ENCODE assay signal across 2 cellular contexts in genomic region chr16:58032710-58033293, GRCh38.
TF ChIP-seq lines count a peak whose summit lies in the region.

No MANE protein-coding gene starts in this region.

TF ChIP-seq in IMR-90, 13 proteins besides CTCF, POLR2A, EP300 and RAD21:
- no peak for TF ChIP-seq MXI1 (IDR thresholded peaks at IDR 0.05; ENCODE audit: borderline replicate concordance, low read depth, low read length)
- no peak for TF ChIP-seq CHD1 (IDR thresholded peaks at IDR 0.05; ENCODE audit: low read depth, low read length)
- TF ChIP-seq NFE2L2 (IDR thresholded peaks at IDR 0.05; ENCODE audit: low read depth, low read length), result no peak
- TF ChIP-seq RFX5 (IDR thresholded peaks at IDR 0.05; ENCODE audit: low read depth, low read length), result no peak
- no peak for TF ChIP-seq CEBPB (IDR thresholded peaks at IDR 0.05; ENCODE audit: low read depth, low read length)
TF ChIP-seq in IMR-90: peak in this region for 0.

TF ChIP-seq in K562, 482 proteins besides CTCF, POLR2A, EP300 and RAD21:
- TF ChIP-seq ZNF668 (CRISPR knock-in tag; IDR thresholded peaks at IDR 0.05), result no peak
- no peak for TF ChIP-seq ZNF212 (CRISPR knock-in tag; IDR thresholded peaks at IDR 0.05)
- TF ChIP-seq SREBF2 (CRISPR knock-in tag; IDR thresholded peaks at IDR 0.05), result no peak
- no peak for TF ChIP-seq ZNF584 (CRISPR knock-in tag; IDR thresholded peaks at IDR 0.05; ENCODE audit: low read depth)
- TF ChIP-seq MXI1 (IDR thresholded peaks at IDR 0.05; ENCODE audit: low read depth, low read length), result no peak
- no peak for TF ChIP-seq NFIX (CRISPR knock-in tag; IDR thresholded peaks at IDR 0.05; ENCODE audit: low read depth)
- no peak for TF ChIP-seq RFX7 (CRISPR knock-in tag; IDR thresholded peaks at IDR 0.05)
- TF ChIP-seq ZNF165 (CRISPR knock-in tag; IDR thresholded peaks at IDR 0.05; ENCODE audit: borderline replicate concordance), result no peak
- TF ChIP-seq CC2D1A (IDR thresholded peaks at IDR 0.05), result no peak
- TF ChIP-seq RCOR1 (IDR thresholded peaks at IDR 0.05; ENCODE audit: borderline replicate concordance in 1 of 2, low read depth in 2 of 2, low read length in 2 of 2), result peak in 1 of 2 experiments; percentile 26; a peak in 1 of 4 replicates
- no peak for TF ChIP-seq ZSCAN32 (CRISPR knock-in tag; IDR thresholded peaks at IDR 0.05)
- TF ChIP-seq HDAC1 (IDR thresholded peaks at IDR 0.05), result no peak
- TF ChIP-seq PHB2 (IDR thresholded peaks at IDR 0.05; ENCODE audit: low read depth), result no peak
- TF ChIP-seq CREB1 (IDR thresholded peaks at IDR 0.05), result no peak
- TF ChIP-seq CREB1 (CRISPR knock-in tag; IDR thresholded peaks at IDR 0.05), result no peak
- TF ChIP-seq TEAD4 (IDR thresholded peaks at IDR 0.05; ENCODE audit: low read length), result no peak
- TF ChIP-seq TEAD4 (CRISPR knock-in tag; IDR thresholded peaks at IDR 0.05; ENCODE audit: borderline replicate concordance), result no peak
- TF ChIP-seq ZBTB11 (CRISPR knock-in tag; IDR thresholded peaks at IDR 0.05), result no peak
- no peak for TF ChIP-seq USF1 (CRISPR knock-in tag; IDR thresholded peaks at IDR 0.05)
- no peak for TF ChIP-seq IRF2 (CRISPR knock-in tag; IDR thresholded peaks at IDR 0.05)
- TF ChIP-seq ZNF589 (CRISPR knock-in tag; IDR thresholded peaks at IDR 0.05; ENCODE audit: low read depth), result no peak
- TF ChIP-seq PML (IDR thresholded peaks at IDR 0.05; ENCODE audit: low read length), result no peak
- peak; percentile 51; the same call in 1 of the 2 replicates for TF ChIP-seq ZBTB7A (IDR thresholded peaks at IDR 0.05; ENCODE audit: borderline replicate concordance, control insufficient read depth, low read depth, low read length)
- no peak for TF ChIP-seq SMARCE1 (IDR thresholded peaks at IDR 0.05)
- peak; percentile 22 for TF ChIP-seq MEIS2 (IDR thresholded peaks at IDR 0.05; ENCODE audit: partially characterized antibody)
- TF ChIP-seq SMARCA4 (IDR thresholded peaks at IDR 0.05), result 0 out of 2 replicates have a peak, but pooled peaks have one; percentile 11
- no peak for TF ChIP-seq TRIM25 (IDR thresholded peaks at IDR 0.05; ENCODE audit: borderline replicate concordance)
- TF ChIP-seq HNRNPLL (IDR thresholded peaks at IDR 0.05; ENCODE audit: low read depth, low read length, poor library complexity, severe bottlenecking), result no peak
- TF ChIP-seq BRD9 (IDR thresholded peaks at IDR 0.05; ENCODE audit: low read depth, partially characterized antibody), result no peak
- TF ChIP-seq PPARD (CRISPR knock-in tag; IDR thresholded peaks at IDR 0.05), result no peak
- TF ChIP-seq ZZZ3 (IDR thresholded peaks at IDR 0.05), result no peak
- TF ChIP-seq DLX4 (CRISPR knock-in tag; IDR thresholded peaks at IDR 0.05), result no peak
- no peak for TF ChIP-seq STAG1 (CRISPR knock-in tag; IDR thresholded peaks at IDR 0.05; ENCODE audit: borderline replicate concordance)
- no peak for TF ChIP-seq YY1 (IDR thresholded peaks at IDR 0.05; ENCODE audit: borderline replicate concordance in 1 of 3, control insufficient read depth in 1 of 3, extremely low read depth in 1 of 3, insufficient read depth in 3 of 3, insufficient read length in 1 of 3, insufficient replicate concordance in 2 of 3, low read depth in 1 of 3, low read length in 2 of 3)
- TF ChIP-seq CBFA2T3 (IDR thresholded peaks at IDR 0.05), result peak; percentile 29; the same call in 1 of the 2 replicates
- TF ChIP-seq EZH2 (IDR thresholded peaks at IDR 0.05; ENCODE audit: borderline replicate concordance, low read depth, low read length), result no peak
- TF ChIP-seq SETDB1 (IDR thresholded peaks at IDR 0.05; ENCODE audit: low read length), result no peak
- no peak for TF ChIP-seq ZNF184 (CRISPR knock-in tag; IDR thresholded peaks at IDR 0.05)
- TF ChIP-seq CBFA2T2 (conservative IDR thresholded peaks at IDR 0.05), result peak; percentile 33
- no peak for TF ChIP-seq ZNF444 (CRISPR knock-in tag; IDR thresholded peaks at IDR 0.05)
- TF ChIP-seq BACH1 (tag; IDR thresholded peaks at IDR 0.05), result no peak
- no peak for TF ChIP-seq BCL6 (CRISPR knock-in tag; IDR thresholded peaks at IDR 0.05)
